In the genomic region with DNA sequence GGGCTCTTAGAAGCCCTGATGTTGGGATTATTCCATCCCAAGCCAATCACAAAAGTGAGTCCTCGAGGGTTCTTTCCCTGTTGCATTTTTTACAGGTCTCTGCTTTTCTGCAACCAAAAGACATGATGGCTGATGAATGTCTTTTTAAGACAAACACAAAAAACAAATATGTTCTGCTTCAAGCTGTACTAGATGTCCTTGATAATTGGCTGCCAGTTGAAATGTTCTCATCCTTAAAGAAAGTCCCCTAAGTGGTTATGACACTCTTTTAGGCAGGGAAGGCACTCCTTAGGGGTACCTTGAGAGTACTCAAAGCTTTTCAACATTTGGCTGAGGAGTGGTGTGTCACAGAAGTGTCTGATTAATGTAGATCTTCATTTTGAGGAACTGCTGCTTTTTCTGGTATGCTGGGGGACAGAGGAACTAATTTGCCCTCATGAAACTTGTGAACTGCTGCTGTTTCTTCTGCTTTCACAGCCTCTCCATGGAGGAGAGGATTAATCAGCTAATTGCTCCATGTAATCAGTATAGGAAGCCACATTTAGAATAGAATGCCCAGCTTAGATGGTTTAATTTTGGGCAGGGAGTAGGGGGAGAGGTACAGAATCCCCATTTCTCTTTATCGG, we compare ENCODE assay signal across 1 cellular context.
TF ChIP-seq lines count a peak whose summit lies in the region.

No MANE protein-coding gene starts in this region.

TF ChIP-seq in K562, 482 proteins besides CTCF, POLR2A, EP300 and RAD21 (continued from another document):
- no peak for TF ChIP-seq SREBF2 (CRISPR knock-in tag; IDR thresholded peaks at IDR 0.05)
- TF ChIP-seq, protein P1, sequence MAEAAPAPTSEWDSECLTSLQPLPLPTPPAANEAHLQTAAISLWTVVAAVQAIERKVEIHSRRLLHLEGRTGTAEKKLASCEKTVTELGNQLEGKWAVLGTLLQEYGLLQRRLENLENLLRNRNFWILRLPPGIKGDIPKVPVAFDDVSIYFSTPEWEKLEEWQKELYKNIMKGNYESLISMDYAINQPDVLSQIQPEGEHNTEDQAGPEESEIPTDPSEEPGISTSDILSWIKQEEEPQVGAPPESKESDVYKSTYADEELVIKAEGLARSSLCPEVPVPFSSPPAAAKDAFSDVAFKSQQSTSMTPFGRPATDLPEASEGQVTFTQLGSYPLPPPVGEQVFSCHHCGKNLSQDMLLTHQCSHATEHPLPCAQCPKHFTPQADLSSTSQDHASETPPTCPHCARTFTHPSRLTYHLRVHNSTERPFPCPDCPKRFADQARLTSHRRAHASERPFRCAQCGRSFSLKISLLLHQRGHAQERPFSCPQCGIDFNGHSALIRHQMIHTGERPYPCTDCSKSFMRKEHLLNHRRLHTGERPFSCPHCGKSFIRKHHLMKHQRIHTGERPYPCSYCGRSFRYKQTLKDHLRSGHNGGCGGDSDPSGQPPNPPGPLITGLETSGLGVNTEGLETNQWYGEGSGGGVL (CRISPR knock-in tag; IDR thresholded peaks at IDR 0.05) = no peak
- TF ChIP-seq TAF15 (IDR thresholded peaks at IDR 0.05; ENCODE audit: low read depth, low read length) = no peak
- TF ChIP-seq, protein P2, sequence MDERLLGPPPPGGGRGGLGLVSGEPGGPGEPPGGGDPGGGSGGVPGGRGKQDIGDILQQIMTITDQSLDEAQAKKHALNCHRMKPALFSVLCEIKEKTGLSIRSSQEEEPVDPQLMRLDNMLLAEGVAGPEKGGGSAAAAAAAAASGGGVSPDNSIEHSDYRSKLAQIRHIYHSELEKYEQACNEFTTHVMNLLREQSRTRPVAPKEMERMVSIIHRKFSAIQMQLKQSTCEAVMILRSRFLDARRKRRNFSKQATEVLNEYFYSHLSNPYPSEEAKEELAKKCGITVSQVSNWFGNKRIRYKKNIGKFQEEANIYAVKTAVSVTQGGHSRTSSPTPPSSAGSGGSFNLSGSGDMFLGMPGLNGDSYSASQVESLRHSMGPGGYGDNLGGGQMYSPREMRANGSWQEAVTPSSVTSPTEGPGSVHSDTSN (CRISPR knock-in tag; IDR thresholded peaks at IDR 0.05; ENCODE audit: low read depth) = no peak
- TF ChIP-seq, protein P2 (tag; conservative IDR thresholded peaks at IDR 0.05; ENCODE audit: low read depth) = 0 out of 2 replicates have a peak, but pooled peaks have one; percentile 33
- TF ChIP-seq, protein P3, sequence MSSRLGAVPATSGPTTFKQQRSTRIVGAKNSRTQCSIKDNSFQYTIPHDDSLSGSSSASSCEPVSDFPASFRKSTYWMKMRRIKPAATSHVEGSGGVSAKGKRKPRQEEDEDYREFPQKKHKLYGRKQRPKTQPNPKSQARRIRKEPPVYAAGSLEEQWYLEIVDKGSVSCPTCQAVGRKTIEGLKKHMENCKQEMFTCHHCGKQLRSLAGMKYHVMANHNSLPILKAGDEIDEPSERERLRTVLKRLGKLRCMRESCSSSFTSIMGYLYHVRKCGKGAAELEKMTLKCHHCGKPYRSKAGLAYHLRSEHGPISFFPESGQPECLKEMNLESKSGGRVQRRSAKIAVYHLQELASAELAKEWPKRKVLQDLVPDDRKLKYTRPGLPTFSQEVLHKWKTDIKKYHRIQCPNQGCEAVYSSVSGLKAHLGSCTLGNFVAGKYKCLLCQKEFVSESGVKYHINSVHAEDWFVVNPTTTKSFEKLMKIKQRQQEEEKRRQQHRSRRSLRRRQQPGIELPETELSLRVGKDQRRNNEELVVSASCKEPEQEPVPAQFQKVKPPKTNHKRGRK (tag; IDR thresholded peaks at IDR 0.05) = no peak
- TF ChIP-seq MCM2 (IDR thresholded peaks at IDR 0.05; ENCODE audit: low read depth) = no peak
- TF ChIP-seq MCM3 (IDR thresholded peaks at IDR 0.05) = no peak
- no peak for TF ChIP-seq NFXL1 (CRISPR knock-in tag; IDR thresholded peaks at IDR 0.05)
- no peak for TF ChIP-seq HLTF (IDR thresholded peaks at IDR 0.05)
- TF ChIP-seq ZNF707 (CRISPR knock-in tag; conservative IDR thresholded peaks at IDR 0.05) = no peak
